ENCODE assay signal across 8 cellular contexts in the genomic region with DNA sequence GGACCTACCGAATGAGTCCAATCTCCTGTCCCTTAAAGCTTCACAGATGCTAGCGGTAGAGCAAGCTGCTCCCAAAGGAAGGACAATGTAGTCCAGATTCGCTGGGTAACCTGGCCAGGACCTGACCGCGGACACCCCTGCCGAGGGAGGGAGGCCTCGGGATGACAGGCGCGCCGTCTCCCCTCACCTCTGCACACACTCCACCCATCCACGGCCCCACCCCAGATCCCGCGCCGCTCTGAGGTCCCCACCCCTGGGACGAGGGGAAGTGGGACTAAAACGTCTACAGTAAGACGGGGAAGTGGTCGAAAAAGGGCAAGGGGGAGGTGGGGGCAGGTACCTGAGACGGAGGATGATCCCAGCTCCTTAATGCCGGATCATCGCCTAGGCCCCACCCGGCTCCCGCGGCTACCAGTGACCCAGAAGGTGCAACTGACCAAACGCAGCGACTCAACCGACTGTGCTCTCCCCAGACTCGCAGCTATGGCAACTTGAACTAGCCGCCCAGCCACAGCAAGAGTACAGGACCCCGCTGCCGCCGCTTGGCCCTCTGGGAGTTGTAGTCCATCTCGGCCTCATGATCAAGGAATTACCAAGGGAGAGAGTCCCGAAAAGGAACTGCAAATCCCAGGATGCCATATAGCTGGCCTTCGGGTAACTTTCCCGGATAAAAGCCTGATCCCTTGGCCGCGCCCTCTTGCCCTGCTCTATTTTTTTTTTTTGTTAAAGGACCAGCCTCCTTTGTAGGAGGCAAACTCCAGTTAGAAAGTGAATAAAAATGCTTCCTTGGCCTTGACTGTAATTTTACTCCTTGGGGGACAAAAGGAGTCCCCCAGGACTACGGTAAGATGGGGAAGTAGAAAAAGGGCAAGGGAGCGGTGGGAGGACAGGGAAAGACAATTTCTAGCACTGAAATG. TPM values are rescaled to one million over a fixed set of nuclear protein-coding genes. Genes with fewer than 3 reads are reported as not detected.
A peak's percentile ranks its signal among the peaks of the same experiment; 100 is the strongest.
DNase-seq lines count a peak whose midpoint lies in the region; ATAC-seq, FAIRE-seq and TF ChIP-seq lines count a peak whose summit lies in the region.

A gene (minus strand): TSS at position 498 of the 917 bp plus-strand sequence.

- peaks cover 3 to 5% of the 10 kb centered on the region in 2 donors for H3K9me3 Mint-ChIP-seq in stimulated activated naive CD8-positive, alpha-beta T cell treated with anti-CD3 and anti-CD28 coated beads, Interleukin-15, amount 100 ng/mL, for 72 hours

- peaks cover 4% of the 10 kb centered on the region; the same call in 1 of the 2 replicates for H3K4me1 ChIP-seq in HAP-1

- H3K4me3 ChIP-seq in HAP-1: peak within 1 kb of the TSS; percentile 64
- H3K4me3 ChIP-seq in MG63: peak within 1 kb of the TSS; percentile 76
- peak within 1 kb of the TSS; percentile 74 for H3K4me3 ChIP-seq in fibroblast of villous mesenchyme (ENCODE audit: low read depth, low read length)
- peak within 1 kb of the TSS; percentile 92 for H3K4me3 ChIP-seq in neural cell (ENCODE audit: low read length)

- H3K9me3 ChIP-seq in HAP-1 (no peaks in the 10 kb centered on the region), MG63 (no peaks in the 10 kb centered on the region), neural cell (ENCODE audit: low read length) (no peaks in the 10 kb centered on the region)

- peak within 1 kb of the TSS; percentile 56 for H3K4me2 ChIP-seq in neural cell (ENCODE audit: low read length)

- H3K27me3 ChIP-seq in HAP-1 (ENCODE audit: low read depth): no peaks in the 10 kb centered on the region
- H3K27me3 ChIP-seq in MG63: no peaks in the 10 kb centered on the region
- no peaks in the 10 kb centered on the region for H3K27me3 ChIP-seq in neural cell (ENCODE audit: insufficient read depth, low read depth, low read length)

- H3K27ac ChIP-seq in neural cell (ENCODE audit: low read length): no peak within 1 kb of the TSS

- TF ChIP-seq CTCF in fibroblast of villous mesenchyme (IDR thresholded peaks at IDR 0.05; ENCODE audit: insufficient read depth, low read depth, low read length) (no peak), neural cell (IDR thresholded peaks at IDR 0.05; ENCODE audit: poor library complexity, severe bottlenecking) (no peak)

- H3K36me3 ChIP-seq in HAP-1 (replicated peaks) (no peaks in the 10 kb centered on the region; the same call in 1 of the 2 replicates), MG63 (no peaks in the 10 kb centered on the region), neural cell (ENCODE audit: insufficient read depth, low read length) (no peaks in the 10 kb centered on the region)

- H3K27ac Mint-ChIP-seq in stimulated activated naive CD8-positive, alpha-beta T cell treated with anti-CD3 and anti-CD28 coated beads, Interleukin-15, amount 100 ng/mL, for 72 hours: peak within 1 kb of the TSS; percentile 92 to 98

- no peaks in the 10 kb centered on the region for H3F3A ChIP-seq in neural cell (ENCODE audit: insufficient read depth, low read length, poor library complexity, severe bottlenecking)

- H4K20me1 ChIP-seq in neural cell (ENCODE audit: insufficient read depth): no peaks in the 10 kb centered on the region

- peak; percentile 99 for FAIRE-seq in G401.6 (lab: Jason Lieb, UNC)

- H3K9ac ChIP-seq in neural cell (ENCODE audit: low read length): peak within 1 kb of the TSS; percentile 56

- H3K27me3 Mint-ChIP-seq in stimulated activated naive CD8-positive, alpha-beta T cell treated with anti-CD3 and anti-CD28 coated beads, Interleukin-15, amount 100 ng/mL, for 72 hours: no peaks in the 10 kb centered on the region

- no peak for TF ChIP-seq RAD21 in neural cell (conservative IDR thresholded peaks at IDR 0.05)

- TF ChIP-seq EP300 in neural cell (conservative IDR thresholded peaks at IDR 0.05; ENCODE audit: poor library complexity, severe bottlenecking): no peak

- peaks cover 31% of the 10 kb centered on the region for H3K4me1 Mint-ChIP-seq in stimulated activated naive CD8-positive, alpha-beta T cell treated with anti-CD3 and anti-CD28 coated beads, Interleukin-15, amount 100 ng/mL, for 72 hours

- peak; percentile 90 for ATAC-seq in stimulated activated naive CD8-positive, alpha-beta T cell treated with anti-CD3 and anti-CD28 coated beads, Interleukin-15, amount 100 ng/mL, for 72 hours

- H3K9me2 ChIP-seq in neural cell (ENCODE audit: insufficient read depth, low read length): no peaks in the 10 kb centered on the region

- DNase-seq in HAP-1 (ENCODE audit: low spot score in 2 of 2) (peak; percentile 97 to 99), MG63 (peak; percentile 94), SIG-M5 treated with dmso at 0.1 percent for 504 hours (lab: John Stamatoyannopoulos, UW; ENCODE audit: unreplicated experiment) (peak; percentile 98), activated gamma-delta T cell (lab: John Stamatoyannopoulos, UW) (peak; percentile 48), fibroblast of villous mesenchyme (ENCODE audit: low read depth) (peak; percentile 98)
- DNase-seq in stimulated activated naive CD8-positive, alpha-beta T cell treated with anti-CD3 and anti-CD28 coated beads, Interleukin-15, amount 100 ng/mL, for 72 hours: peak; percentile 78 to 84

- H3K79me2 ChIP-seq in neural cell (replicated peaks; ENCODE audit: insufficient read depth, low read length): no peaks in the 10 kb centered on the region

- H2AFZ ChIP-seq in neural cell (ENCODE audit: low read depth, low read length): peak within 1 kb of the TSS; percentile 89

- in situ Hi-C loops in HAP-1 (cut with MboI; ENCODE audit: low sequenced_read_pairs): no loop called here

- H3K4me3 Mint-ChIP-seq in stimulated activated naive CD8-positive, alpha-beta T cell treated with anti-CD3 and anti-CD28 coated beads, Interleukin-15, amount 100 ng/mL, for 72 hours: peak within 1 kb of the TSS; percentile 90

TF ChIP-seq in neural cell, 6 proteins besides CTCF, POLR2A, EP300 and RAD21:
- TF ChIP-seq, protein P1, sequence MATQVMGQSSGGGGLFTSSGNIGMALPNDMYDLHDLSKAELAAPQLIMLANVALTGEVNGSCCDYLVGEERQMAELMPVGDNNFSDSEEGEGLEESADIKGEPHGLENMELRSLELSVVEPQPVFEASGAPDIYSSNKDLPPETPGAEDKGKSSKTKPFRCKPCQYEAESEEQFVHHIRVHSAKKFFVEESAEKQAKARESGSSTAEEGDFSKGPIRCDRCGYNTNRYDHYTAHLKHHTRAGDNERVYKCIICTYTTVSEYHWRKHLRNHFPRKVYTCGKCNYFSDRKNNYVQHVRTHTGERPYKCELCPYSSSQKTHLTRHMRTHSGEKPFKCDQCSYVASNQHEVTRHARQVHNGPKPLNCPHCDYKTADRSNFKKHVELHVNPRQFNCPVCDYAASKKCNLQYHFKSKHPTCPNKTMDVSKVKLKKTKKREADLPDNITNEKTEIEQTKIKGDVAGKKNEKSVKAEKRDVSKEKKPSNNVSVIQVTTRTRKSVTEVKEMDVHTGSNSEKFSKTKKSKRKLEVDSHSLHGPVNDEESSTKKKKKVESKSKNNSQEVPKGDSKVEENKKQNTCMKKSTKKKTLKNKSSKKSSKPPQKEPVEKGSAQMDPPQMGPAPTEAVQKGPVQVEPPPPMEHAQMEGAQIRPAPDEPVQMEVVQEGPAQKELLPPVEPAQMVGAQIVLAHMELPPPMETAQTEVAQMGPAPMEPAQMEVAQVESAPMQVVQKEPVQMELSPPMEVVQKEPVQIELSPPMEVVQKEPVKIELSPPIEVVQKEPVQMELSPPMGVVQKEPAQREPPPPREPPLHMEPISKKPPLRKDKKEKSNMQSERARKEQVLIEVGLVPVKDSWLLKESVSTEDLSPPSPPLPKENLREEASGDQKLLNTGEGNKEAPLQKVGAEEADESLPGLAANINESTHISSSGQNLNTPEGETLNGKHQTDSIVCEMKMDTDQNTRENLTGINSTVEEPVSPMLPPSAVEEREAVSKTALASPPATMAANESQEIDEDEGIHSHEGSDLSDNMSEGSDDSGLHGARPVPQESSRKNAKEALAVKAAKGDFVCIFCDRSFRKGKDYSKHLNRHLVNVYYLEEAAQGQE (IDR thresholded peaks at IDR 0.05; ENCODE audit: borderline replicate concordance): no peak
- TF ChIP-seq POLR2AphosphoS5 (IDR thresholded peaks at IDR 0.05): peak; percentile 43
- TF ChIP-seq EZH2 (IDR thresholded peaks at IDR 0.05; ENCODE audit: borderline replicate concordance, insufficient read depth, low read length, poor library complexity, severe bottlenecking): no peak
- TF ChIP-seq SMC3 (conservative IDR thresholded peaks at IDR 0.05; ENCODE audit: poor library complexity): peak; percentile 17
- peak; percentile 91 for TF ChIP-seq MXI1 (conservative IDR thresholded peaks at IDR 0.05; ENCODE audit: poor library complexity, severe bottlenecking)

RNA-seq across cellular contexts. Expression of the gene that starts here (rescaled TPM):
- 0.22 and 1.4 TPM in 2 replicates for total RNA-seq in MG63 (2014; rRNA removed; shearing (Covaris generic); ENCODE audit: low replicate concordance)
- total RNA-seq in fibroblast of villous mesenchyme: 8.2 and 10.0 TPM in 2 replicates
- 3.4 and 5.5 TPM in 2 replicates for polyA plus RNA-seq in neural cell
- 62.5 and 63.3 TPM in 2 replicates for polyA minus RNA-seq in neural cell

Comparison
In these comparisons a context has a peak if more than half of its experiments do, and no peak if none do; other contexts are left out.
1. DNase-seq: peak in every context shown above with its lines; median percentile 98 in HAP-1; 98 in SIG-M5 treated with dmso at 0.1 percent for 504 hours; 98 in fibroblast of villous mesenchyme; 94 in MG63; 81 in stimulated activated naive CD8-positive, alpha-beta T cell treated with anti-CD3 and anti-CD28 coated beads, Interleukin-15, amount 100 ng/mL, for 72 hours; 48 in activated gamma-delta T cell.